Comparison of ENCODE assay signal across 20 cellular contexts in the genomic region with DNA sequence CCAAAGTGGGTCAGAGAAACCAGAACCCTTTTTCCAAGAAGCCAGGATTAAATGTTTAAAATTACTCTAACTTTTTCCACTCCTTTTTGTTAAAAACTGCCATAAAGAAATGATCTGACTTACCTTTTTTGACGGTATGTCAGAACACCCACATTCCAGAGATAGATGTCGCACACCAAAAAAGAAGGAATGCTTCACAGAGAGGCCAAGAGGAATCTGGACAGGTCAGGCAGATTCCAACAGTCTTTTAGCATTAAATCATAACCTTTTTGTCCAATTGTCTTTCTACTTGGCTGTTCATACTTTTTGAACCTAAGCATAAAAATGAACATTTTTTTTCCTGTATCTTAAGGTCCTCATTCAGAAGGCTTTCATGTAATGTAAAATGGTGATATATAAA.
"Had no signal": no experiment of that assay in that cellular context is flagged by ENCODE, and none has a peak within 500 bp of the region (broad histone marks: within the 10 kb centered on the region; RNA-seq: fewer than 3 reads in every experiment).

No MANE protein-coding gene starts in this region.

- H3K27ac ChIP-seq: RWPE1 had no signal

- FAIRE-seq: HTR-8/SVneo had no signal

- ATAC-seq: Panc1, PC-3 had no signal

- DNase-seq: KBM-7, MV-4-11, NCI-H1048, NCI-H1105, NCI-H1417, NCI-H1436 treated with DMSO at 0.1 percent for 48 hours, NCI-H1694, NCI-H187 treated with DMSO at 0.1 percent for 48 hours, NCI-H2029 treated with DMSO at 0.1 percent for 48 hours, NCI-H2171 treated with DMSO at 0.1 percent for 48 hours, NCI-H446, NCI-H510A, NCI-H524 treated with DMSO at 0.1 percent for 48 hours, NCI-H69, NCI-H774, PC-3, SHP77 had no signal
